Comparison of ENCODE assay signal across 11 cellular contexts in genomic region chr2:162062559-162062958, GRCh38. TPM values are rescaled to one million over a fixed set of nuclear protein-coding genes. Genes with fewer than 3 reads are reported as not detected.
A peak's percentile ranks its signal among the peaks of the same experiment; 100 is the strongest.
DNase-seq lines count a peak whose midpoint lies in the region; ATAC-seq lines count a peak whose summit lies in the region.
"Had no signal": no experiment of that assay in that cellular context is flagged by ENCODE, and none has a peak within 500 bp of the region (broad histone marks: within the 10 kb centered on the region; RNA-seq: fewer than 3 reads in every experiment).

No MANE protein-coding gene starts in this region.

- no peak for ATAC-seq in activated T-cell treated with anti-CD3 and anti-CD28 coated beads, Interleukin-2, amount 50 U/mL, for 4 hours
- peak; percentile 22 for ATAC-seq in HG02981 (IDR thresholded peaks at IDR 0.05; ENCODE audit: unreplicated experiment)
- peak; percentile 45 for ATAC-seq in stimulated activated naive CD8-positive, alpha-beta T cell treated with anti-CD3 and anti-CD28 coated beads, Interleukin-15, Interleukin-2, amounts not matched to agents 100 U/mL and 50 U/mL, for 24 hours

- H3K9me3 Mint-ChIP-seq in activated T-cell treated with anti-CD3 and anti-CD28 coated beads, Interleukin-2, amount 50 U/mL, for 4 hours, result no peaks in the 10 kb centered on the region
- peaks cover 3% of the 10 kb centered on the region for H3K9me3 Mint-ChIP-seq in activated naive CD8-positive, alpha-beta T cell treated with anti-CD3 and anti-CD28 coated beads for 36 hours

- peak overlapping the region; percentile 57 for H3K4me3 Mint-ChIP-seq in activated T-cell treated with anti-CD3 and anti-CD28 coated beads, Interleukin-2, amount 50 U/mL, for 4 hours
- H3K4me3 Mint-ChIP-seq in activated naive CD8-positive, alpha-beta T cell treated with anti-CD3 and anti-CD28 coated beads for 36 hours, result no peak overlapping the region

- no peak for DNase-seq in activated T-cell treated with anti-CD3 and anti-CD28 coated beads, Interleukin-2, amount 50 U/mL, for 4 hours
- DNase-seq in activated T-cell treated with anti-CD3 and anti-CD28 coated beads for 4 hours, result no peak
- no peak for DNase-seq in activated naive CD8-positive, alpha-beta T cell treated with anti-CD3 and anti-CD28 coated beads for 36 hours
- no peak for DNase-seq in stimulated activated naive CD8-positive, alpha-beta T cell treated with anti-CD3 and anti-CD28 coated beads, Interleukin-15, Interleukin-2, amounts not matched to agents 100 U/mL and 50 U/mL, for 24 hours
- no peak for DNase-seq in dermis blood vessel endothelial cell
- no peak for DNase-seq in SK-N-DZ (ENCODE audit: low spot score)
- no peak for DNase-seq in anterior cingulate cortex (lab: John Stamatoyannopoulos, UW)
- DNase-seq: DMS 273 treated with DMSO at 0.1 percent for 48 hours; NCI-H2081; NK-92 treated with Interleukin-12 subunit alpha and Interleukin-12 subunit beta, amount 100 ng/mL, for 24 hours had no signal

- H3K36me3 Mint-ChIP-seq in activated T-cell treated with anti-CD3 and anti-CD28 coated beads, Interleukin-2, amount 50 U/mL, for 4 hours (ENCODE audit: insufficient read depth), result peaks cover 12% of the 10 kb centered on the region
- peaks cover 42% of the 10 kb centered on the region for H3K36me3 Mint-ChIP-seq in activated naive CD8-positive, alpha-beta T cell treated with anti-CD3 and anti-CD28 coated beads for 36 hours

- H3K27ac Mint-ChIP-seq in activated naive CD8-positive, alpha-beta T cell treated with anti-CD3 and anti-CD28 coated beads for 36 hours, result peak overlapping the region; percentile 87

- no peaks in the 10 kb centered on the region for H3K27me3 Mint-ChIP-seq in activated T-cell treated with anti-CD3 and anti-CD28 coated beads, Interleukin-2, amount 50 U/mL, for 4 hours (ENCODE audit: low read depth)
- H3K27me3 Mint-ChIP-seq in activated naive CD8-positive, alpha-beta T cell treated with anti-CD3 and anti-CD28 coated beads for 36 hours, result no peaks in the 10 kb centered on the region

- peaks cover 73% of the 10 kb centered on the region for H3K4me1 Mint-ChIP-seq in activated T-cell treated with anti-CD3 and anti-CD28 coated beads, Interleukin-2, amount 50 U/mL, for 4 hours (ENCODE audit: low read depth)
- peaks cover 61% of the 10 kb centered on the region for H3K4me1 Mint-ChIP-seq in activated naive CD8-positive, alpha-beta T cell treated with anti-CD3 and anti-CD28 coated beads for 36 hours

RNA-seq across cellular contexts. Expression of gene DPP4, which starts 11.5 kb away (rescaled TPM):
- 10 to 100 TPM in 2 of 3 donors, 1 to 10 TPM in 1; 8.6 to 15.6 (median 15.3) TPM for total RNA-seq in activated T-cell treated with anti-CD3 and anti-CD28 coated beads, Interleukin-2, amount 50 U/mL, for 4 hours
- 10 to 100 TPM; 20.8 to 22.4 TPM for total RNA-seq in activated naive CD8-positive, alpha-beta T cell treated with anti-CD3 and anti-CD28 coated beads for 36 hours
- total RNA-seq in dermis blood vessel endothelial cell, result 84.1 and 175 TPM in 2 replicates
- polyA plus RNA-seq in SK-N-DZ (2014; cell fraction: cytosol; rRNA removed), result not detected in 2 replicates
- polyA plus RNA-seq in SK-N-DZ (2014; cell fraction: nucleus; rRNA removed), result not detected in 2 replicates

Comparison
In these comparisons a context has a peak if more than half of its experiments do, and no peak if none do; other contexts are left out.
1. ATAC-seq: peak in HG02981 (single experiment) and stimulated activated naive CD8-positive, alpha-beta T cell treated with anti-CD3 and anti-CD28 coated beads, Interleukin-15, Interleukin-2, amounts not matched to agents 100 U/mL and 50 U/mL, for 24 hours (single experiment); none in activated T-cell treated with anti-CD3 and anti-CD28 coated beads, Interleukin-2, amount 50 U/mL, for 4 hours (0 of 2).